In genomic region chr1:154974086-154974807, GRCh38 we compare ENCODE assay signal across 8 cellular contexts. TPM values are rescaled to one million over a fixed set of nuclear protein-coding genes. Genes with fewer than 3 reads are reported as not detected.
DNase-seq lines count a peak whose midpoint lies in the region; ATAC-seq, FAIRE-seq and TF ChIP-seq lines count a peak whose summit lies in the region.

Gene CKS1B (plus strand): TSS chr1:154974681. CDS start chr1:154974746, 65 bp downstream.

- intact Hi-C loops in adrenal gland (cut with DNase I) (no loop called here), heart left ventricle (cut with DNase I) (loop anchor here in 4 of 10 donors (1.0 to 5.0 kb wide), 6 partner anchors 9 to 78 kb away; partner anchors contain the start of genes ZBTB7B (in 2 of the 4), ADAM15 (in 1 of the 4), FLAD1 (in 1 of the 4) and PMVK (in 1 of the 4))

- no peaks in the 10 kb centered on the region for H3K9me3 ChIP-seq in adrenal gland (replicated peaks in 1 of 3)
- H3K9me3 ChIP-seq in heart left ventricle = no peaks in the 10 kb centered on the region

- no peak for TF ChIP-seq CTCF in adrenal gland (IDR thresholded peaks at IDR 0.05)
- no peak for TF ChIP-seq CTCF in heart left ventricle (IDR thresholded peaks at IDR 0.05)
- no peak for TF ChIP-seq CTCF in type B pancreatic cell (conservative IDR thresholded peaks at IDR 0.05)

- H3K4me1 Mint-ChIP-seq in type B pancreatic cell (ENCODE audit: unreplicated experiment) = peaks cover 33% of the 10 kb centered on the region

- H3K27me3 ChIP-seq in adrenal gland = no peaks in the 10 kb centered on the region
- H3K27me3 ChIP-seq in heart left ventricle = no peaks in the 10 kb centered on the region

- peak; percentile 86 for ATAC-seq in HG02798 (IDR thresholded peaks at IDR 0.05; ENCODE audit: poor library complexity, unreplicated experiment)
- ATAC-seq in heart left ventricle = peak; percentile 86 to 93 (median 88)

- H3K27ac Mint-ChIP-seq in type B pancreatic cell = no peak within 1 kb of the TSS

- 0 to 1% (median 1%) methylated on average over 48 to 49 of the region's 49 CpGs for WGBS in adrenal gland, 4 donors
- WGBS in heart left ventricle, 4 donors = 0 to 1% (median 0%) methylated on average over 48 to 49 of the region's 49 CpGs

- H3K36me3 Mint-ChIP-seq in type B pancreatic cell = peaks cover under 1% of the 10 kb centered on the region

- no peak within 1 kb of the TSS for H3K4me3 Mint-ChIP-seq in type B pancreatic cell

- H3K4me1 ChIP-seq in adrenal gland (replicated peaks in 1 of 2) = peaks cover 39 to 50% of the 10 kb centered on the region in 2 donors
- peaks cover 22 to 61% (median 50%) of the 10 kb centered on the region in 12 donors for H3K4me1 ChIP-seq in heart left ventricle

- peak; percentile 97 for FAIRE-seq in GM12892 (lab: Jason Lieb, UNC)

- TF ChIP-seq POLR2A in GM12892 (IDR thresholded peaks at IDR 0.05; ENCODE audit: low read depth, low read length) (peak; percentile 78; the same call in 1 of the 2 replicates), adrenal gland (IDR thresholded peaks at IDR 0.05) (peak; percentile 78 to 80), heart left ventricle (IDR thresholded peaks at IDR 0.05) (peak in 1 of 2 donors; percentile 51)

- H3K27ac ChIP-seq in adrenal gland (peak within 1 kb of the TSS; percentile 93 to 100 (median 99)), heart left ventricle (peak within 1 kb of the TSS; percentile 92 to 99 (median 99))

- no peaks in the 10 kb centered on the region for H3K36me3 ChIP-seq in adrenal gland (replicated peaks in 1 of 2)
- peaks cover 0 to 13% (median 5%) of the 10 kb centered on the region in 9 donors for H3K36me3 ChIP-seq in heart left ventricle

- no peaks in the 10 kb centered on the region for H3K9me3 Mint-ChIP-seq in type B pancreatic cell

- no peaks in the 10 kb centered on the region for H3K27me3 Mint-ChIP-seq in type B pancreatic cell

- DNase-seq in GM12892 (ENCODE audit: insufficient read length) (peak; percentile 95), NCI-H1417 treated with DMSO at 0.1 percent for 48 hours (lab: John Stamatoyannopoulos, UW) (peak; percentile 99), SW 1271 (lab: John Stamatoyannopoulos, UW) (peak; percentile 97 to 98), adrenal gland (peak; percentile 96 to 100 (median 99)), heart left ventricle (peak; percentile 95 to 99 (median 98)), pons (ENCODE audit: low spot score) (peak; percentile 100), type B pancreatic cell (ENCODE audit: extremely low spot score, unreplicated experiment) (peak; percentile 96)

- H3K4me3 ChIP-seq in adrenal gland (peak within 1 kb of the TSS; percentile 1 to 75 (median 52)), heart left ventricle (peak within 1 kb of the TSS; percentile 51 to 84 (median 74))

RNA-seq across cellular contexts. Expression of gene CKS1B, which starts in this region (rescaled TPM):
- 182 TPM for polyA plus RNA-seq in GM12892 (2012; ENCODE audit: missing spikeins)
- 10 to 100 TPM; 23.2 to 41.4 (median 29.5) TPM for total RNA-seq in adrenal gland
- polyA plus RNA-seq in adrenal gland = 10 to 100 TPM; 12.4 to 51.0 (median 22.3) TPM
- 10 to 100 TPM; 11.0 to 30.0 (median 16.7) TPM for total RNA-seq in heart left ventricle
- 10 to 100 TPM in 1 of 2 donors, 1 to 10 TPM in 1; 6.8 to 48.9 TPM for polyA plus RNA-seq in heart left ventricle
- total RNA-seq in type B pancreatic cell (ENCODE audit: low replicate concordance) = 58.8 and 119 TPM in 2 replicates

Comparison
In these comparisons a context has a peak if more than half of its experiments do, and no peak if none do; other contexts are left out.
1. Peak in every context shown above with its lines: DNase-seq, ATAC-seq, H3K4me3 ChIP-seq and H3K27ac ChIP-seq.